ENCODE assay signal across 36 cellular contexts in genomic region chrX:48489296-48489695, GRCh38. TPM values are rescaled to one million over a fixed set of nuclear protein-coding genes. Genes with fewer than 3 reads are reported as not detected.
"Had no signal": no experiment of that assay in that cellular context is flagged by ENCODE, and none has a peak within 500 bp of the region (broad histone marks: within the 10 kb centered on the region; RNA-seq: fewer than 3 reads in every experiment).

No MANE protein-coding gene starts in this region.

- ATAC-seq: activated CD8-positive, alpha-beta memory T cell treated with anti-CD3 and anti-CD28 coated beads, Interleukin-2, amount 10 ng/mL, durations not matched to agents 7 days and 5 days; activated naive CD8-positive, alpha-beta T cell treated with anti-CD3 and anti-CD28 coated beads, Interleukin-2, amount 50 U/mL, for 24 hours; SK-N-SH treated with all-trans-retinoic acid at 6 μM for 48 hours had no signal

- H3K4me3 Mint-ChIP-seq: activated B cell treated with CpG ODN at 0.5 μM for 24 hours; activated CD4-positive, alpha-beta memory T cell treated with anti-CD3 and anti-CD28 coated beads for 36 hours; activated CD8-positive, alpha-beta memory T cell treated with anti-CD3 and anti-CD28 coated beads, Interleukin-2, amount 10 ng/mL, durations not matched to agents 7 days and 5 days; activated naive CD4-positive, alpha-beta T cell treated with anti-CD3 and anti-CD28 coated beads, Interleukin-2, amount 10 ng/mL, durations not matched to agents 7 days and 5 days; activated naive CD8-positive, alpha-beta T cell; activated naive CD8-positive, alpha-beta T cell treated with anti-CD3 and anti-CD28 coated beads, Interleukin-2, amount 50 U/mL, for 24 hours had no signal

- H3K27me3 ChIP-seq: brain microvascular endothelial cell, cardiac muscle cell, MG63 had no signal

- H3K27ac Mint-ChIP-seq: activated B cell treated with CpG ODN at 0.5 μM for 24 hours; activated CD4-positive, alpha-beta memory T cell treated with anti-CD3 and anti-CD28 coated beads for 36 hours; activated CD8-positive, alpha-beta memory T cell treated with anti-CD3 and anti-CD28 coated beads, Interleukin-2, amount 10 ng/mL, durations not matched to agents 7 days and 5 days; activated naive CD4-positive, alpha-beta T cell treated with anti-CD3 and anti-CD28 coated beads, Interleukin-2, amount 10 ng/mL, durations not matched to agents 7 days and 5 days; activated naive CD8-positive, alpha-beta T cell; activated naive CD8-positive, alpha-beta T cell treated with anti-CD3 and anti-CD28 coated beads, Interleukin-2, amount 50 U/mL, for 24 hours had no signal

- H3K4me3 ChIP-seq: cardiac muscle cell, MG63 had no signal

- H3K4me1 Mint-ChIP-seq: activated B cell treated with CpG ODN at 0.5 μM for 24 hours; activated CD8-positive, alpha-beta memory T cell treated with anti-CD3 and anti-CD28 coated beads, Interleukin-2, amount 10 ng/mL, durations not matched to agents 7 days and 5 days; activated naive CD4-positive, alpha-beta T cell treated with anti-CD3 and anti-CD28 coated beads, Interleukin-2, amount 10 ng/mL, durations not matched to agents 7 days and 5 days; activated naive CD8-positive, alpha-beta T cell treated with anti-CD3 and anti-CD28 coated beads, Interleukin-2, amount 50 U/mL, for 24 hours had no signal

- DNase-seq: activated B cell treated with CpG ODN at 0.5 μM for 24 hours; activated CD4-positive, alpha-beta memory T cell treated with anti-CD3 and anti-CD28 coated beads for 36 hours; activated CD4-positive, alpha-beta T cell treated with anti-CD3 and anti-CD28 coated beads for 4 hours; activated CD4-positive, alpha-beta T cell treated with anti-CD3 and anti-CD28 coated beads, Interleukin-2, amount 50 U/mL, for 1 hour; activated CD4-positive, CD25-positive, alpha-beta regulatory T cell treated with anti-CD3 and anti-CD28 coated beads, Interleukin-2, amount 50 U/mL, for 72 hours; activated CD8-positive, alpha-beta memory T cell treated with anti-CD3 and anti-CD28 coated beads for 24 hours; activated CD8-positive, alpha-beta memory T cell treated with anti-CD3 and anti-CD28 coated beads, Interleukin-2, amount 10 ng/mL, durations not matched to agents 7 days and 5 days; activated CD8-positive, alpha-beta memory T cell treated with anti-CD3 and anti-CD28 coated beads, Interleukin-2, amount 50 U/mL, for 48 hours; activated effector memory CD4-positive, alpha-beta T cell treated with Interleukin-2 at 50 U/mL for 16 hours; activated naive CD4-positive, alpha-beta T cell treated with anti-CD3 and anti-CD28 coated beads, Interleukin-2, amount 10 ng/mL, durations not matched to agents 7 days and 5 days; activated naive CD8-positive, alpha-beta T cell treated with anti-CD3 and anti-CD28 coated beads, Interleukin-2, amount 50 U/mL, for 24 hours; activated T-cell treated with anti-CD3 and anti-CD28 coated beads, Interleukin-2, amount 50 U/mL, for 48 hours; anterior cingulate cortex; brain microvascular endothelial cell; Kasumi-1; KG1; MG63; NCI-H1048; NCI-H1105 treated with DMSO at 0.1 percent for 48 hours; NCI-H1436; NCI-H1694; NCI-H1930; NCI-H2081 treated with DMSO at 0.1 percent for 48 hours; NCI-H226; NCI-H446 treated with DMSO at 0.1 percent for 48 hours; NCI-H524 treated with DMSO at 0.1 percent for 48 hours; SHP77 treated with DMSO at 0.1 percent for 48 hours; SW 1271; T-helper 1 cell; T-helper 2 cell; T-helper 9 cell had no signal

- H3K36me3 ChIP-seq: brain microvascular endothelial cell, cardiac muscle cell, MG63 had no signal

- H3K36me3 Mint-ChIP-seq: activated CD4-positive, alpha-beta memory T cell treated with anti-CD3 and anti-CD28 coated beads for 36 hours; activated naive CD8-positive, alpha-beta T cell had no signal

- H3K27me3 Mint-ChIP-seq: activated B cell treated with CpG ODN at 0.5 μM for 24 hours; activated CD4-positive, alpha-beta memory T cell treated with anti-CD3 and anti-CD28 coated beads for 36 hours; activated CD8-positive, alpha-beta memory T cell treated with anti-CD3 and anti-CD28 coated beads, Interleukin-2, amount 10 ng/mL, durations not matched to agents 7 days and 5 days; activated naive CD8-positive, alpha-beta T cell; activated naive CD8-positive, alpha-beta T cell treated with anti-CD3 and anti-CD28 coated beads, Interleukin-2, amount 50 U/mL, for 24 hours had no signal

- H3K9me3 Mint-ChIP-seq: activated B cell treated with CpG ODN at 0.5 μM for 24 hours; activated CD4-positive, alpha-beta memory T cell treated with anti-CD3 and anti-CD28 coated beads for 36 hours; activated naive CD4-positive, alpha-beta T cell treated with anti-CD3 and anti-CD28 coated beads, Interleukin-2, amount 10 ng/mL, durations not matched to agents 7 days and 5 days; activated naive CD8-positive, alpha-beta T cell treated with anti-CD3 and anti-CD28 coated beads, Interleukin-2, amount 50 U/mL, for 24 hours had no signal

- H3K9me3 ChIP-seq: MG63 had no signal

- H3K27ac ChIP-seq: cardiac muscle cell, VCaP had no signal

RNA-seq across cellular contexts. Expression of gene SLC38A5, which starts 19.2 kb away (rescaled TPM):
- total RNA-seq: cardiac muscle cell, SK-MEL-5 had no signal
- polyA plus RNA-seq: cardiac muscle cell had no signal
